24 cellular contexts compared by ENCODE assay signal in the genomic region with DNA sequence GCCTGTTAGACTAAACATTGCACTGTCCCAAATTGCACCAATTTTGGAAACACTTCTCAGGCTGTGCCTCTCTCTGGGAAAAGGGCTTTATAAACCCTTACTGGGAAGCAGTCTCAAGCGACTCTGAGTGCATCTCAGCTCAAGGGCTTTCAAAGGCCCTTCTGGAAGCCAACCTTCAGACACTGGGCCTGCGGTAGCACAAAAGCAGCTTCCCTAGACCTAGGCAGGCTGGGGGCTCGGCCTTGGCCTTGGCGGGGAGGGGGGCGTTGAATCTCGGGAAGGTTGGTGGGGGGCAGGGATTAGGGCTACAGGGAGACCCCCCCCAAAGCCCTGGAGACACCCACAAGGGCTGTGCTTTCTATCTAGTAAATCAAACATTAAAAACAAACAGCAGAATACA.
"Had no signal": no experiment of that assay in that cellular context is flagged by ENCODE, and none has a peak within 500 bp of the region (broad histone marks: within the 10 kb centered on the region; RNA-seq: fewer than 3 reads in every experiment).

No MANE protein-coding gene starts in this region.

- H3K9me3 ChIP-seq: vagina had no signal

- H3K4me3 ChIP-seq: vagina had no signal

- H3K36me3 Mint-ChIP-seq: brain; natural killer cell treated with Interleukin-12 subunit alpha and Interleukin-12 subunit beta and Interleukin-15 and Interleukin-18, amount 100 ng/mL, for 72 hours had no signal

- H3K9me3 Mint-ChIP-seq: activated CD4-positive, alpha-beta T cell treated with anti-CD3 and anti-CD28 coated beads, Interleukin-2, amount 10 ng/mL, durations not matched to agents 7 days and 5 days; dendritic cell treated with granulocyte-macrophage colony-stimulating factor and Interleukin-4, amounts not matched to agents 40 ng/mL and 50 ng/mL, for 4 days had no signal

- H3K27me3 ChIP-seq: foreskin keratinocyte, vagina had no signal

- H3K27me3 Mint-ChIP-seq: activated CD4-positive, alpha-beta T cell treated with anti-CD3 and anti-CD28 coated beads, Interleukin-2, amount 10 ng/mL, durations not matched to agents 7 days and 5 days; dendritic cell treated with granulocyte-macrophage colony-stimulating factor and Interleukin-4, amounts not matched to agents 40 ng/mL and 50 ng/mL, for 4 days; natural killer cell treated with Interleukin-12 subunit alpha and Interleukin-12 subunit beta and Interleukin-15 and Interleukin-18, amount 100 ng/mL, for 72 hours; stimulated activated naive CD8-positive, alpha-beta T cell treated with anti-CD3 and anti-CD28 coated beads, Interleukin-15, Interleukin-2, amounts not matched to agents 100 ng/mL and 50 ng/mL, for 24 hours had no signal

- H3K27ac ChIP-seq: foreskin keratinocyte, vagina, VCaP had no signal

- H3K4me3 Mint-ChIP-seq: activated CD4-positive, alpha-beta T cell treated with anti-CD3 and anti-CD28 coated beads, Interleukin-2, amount 10 ng/mL, durations not matched to agents 7 days and 5 days; activated CD8-positive, alpha-beta T cell treated with anti-CD3 and anti-CD28 coated beads, Interleukin-2, amount 10 ng/mL, durations not matched to agents 7 days and 5 days; activated naive CD8-positive, alpha-beta T cell treated with anti-CD3 and anti-CD28 coated beads, Interleukin-2, amount 50 U/mL, for 24 hours; activated T-helper 1 cell treated with anti-CD3 and anti-CD28 coated beads, Interleukin-12 subunit alpha, Interleukin-12 subunit beta, Interleukin-2, Interleukin-4 antibody, amounts not matched to agents 30 ng/mL and 10 ng/mL and 1 ng/mL, durations not matched to agents 14 hours and 24 hours and 36 hours; brain; dendritic cell treated with granulocyte-macrophage colony-stimulating factor and Interleukin-4, amounts not matched to agents 40 ng/mL and 50 ng/mL, for 4 days; natural killer cell treated with Interleukin-12 subunit alpha and Interleukin-12 subunit beta and Interleukin-15 and Interleukin-18, amount 100 ng/mL, for 72 hours; stimulated activated naive CD8-positive, alpha-beta T cell treated with anti-CD3 and anti-CD28 coated beads, Interleukin-15, Interleukin-2, amounts not matched to agents 100 ng/mL and 50 ng/mL, for 24 hours had no signal

- DNase-seq: activated CD4-positive, alpha-beta T cell treated with anti-CD3 and anti-CD28 coated beads, Interleukin-2, amount 10 ng/mL, durations not matched to agents 7 days and 5 days; activated CD4-positive, CD25-positive, alpha-beta regulatory T cell treated with anti-CD3 and anti-CD28 coated beads, Interleukin-2, amount 50 U/mL, for 72 hours; activated CD8-positive, alpha-beta T cell treated with anti-CD3 and anti-CD28 coated beads, Interleukin-2, amount 10 ng/mL, durations not matched to agents 7 days and 5 days; activated gamma-delta T cell; activated naive CD4-positive, alpha-beta T cell treated with anti-CD3 and anti-CD28 coated beads, Interleukin-2, amount 50 U/mL, for 16 hours; activated naive CD8-positive, alpha-beta T cell treated with anti-CD3 and anti-CD28 coated beads, Interleukin-2, amount 50 U/mL, for 24 hours; effector CD8-positive, alpha-beta T cell; foreskin keratinocyte; kidney; left ventricle myocardium superior; mammary epithelial cell; midbrain; nucleus accumbens; stimulated activated CD4-positive, alpha-beta T cell treated with anti-CD3 and anti-CD28 coated beads, Interleukin-12 subunit alpha, Interleukin-12 subunit beta, amount 100 ng/mL, for 4 hours; stimulated activated CD4-positive, alpha-beta T cell treated with anti-CD3 and anti-CD28 coated beads, Interleukin-4, amount 100 ng/mL, for 4 hours; trophoblast cell had no signal

- H3K4me1 Mint-ChIP-seq: activated CD4-positive, alpha-beta T cell treated with anti-CD3 and anti-CD28 coated beads, Interleukin-2, amount 10 ng/mL, durations not matched to agents 7 days and 5 days; activated naive CD8-positive, alpha-beta T cell treated with anti-CD3 and anti-CD28 coated beads, Interleukin-2, amount 50 U/mL, for 24 hours; brain had no signal

- ATAC-seq: activated CD8-positive, alpha-beta T cell treated with anti-CD3 and anti-CD28 coated beads, Interleukin-2, amount 10 ng/mL, durations not matched to agents 7 days and 5 days; activated naive CD8-positive, alpha-beta T cell treated with anti-CD3 and anti-CD28 coated beads, Interleukin-2, amount 50 U/mL, for 24 hours; foreskin keratinocyte; left ventricle myocardium superior; natural killer cell treated with Interleukin-12 subunit alpha and Interleukin-12 subunit beta and Interleukin-15 and Interleukin-18, amount 100 ng/mL, for 72 hours had no signal

- H3K4me1 ChIP-seq: foreskin keratinocyte, vagina had no signal

- H3K27ac Mint-ChIP-seq: activated CD4-positive, alpha-beta T cell treated with anti-CD3 and anti-CD28 coated beads, Interleukin-2, amount 10 ng/mL, durations not matched to agents 7 days and 5 days; activated CD8-positive, alpha-beta T cell treated with anti-CD3 and anti-CD28 coated beads, Interleukin-2, amount 10 ng/mL, durations not matched to agents 7 days and 5 days; activated naive CD8-positive, alpha-beta T cell treated with anti-CD3 and anti-CD28 coated beads, Interleukin-2, amount 50 U/mL, for 24 hours; activated T-helper 1 cell treated with anti-CD3 and anti-CD28 coated beads, Interleukin-12 subunit alpha, Interleukin-12 subunit beta, Interleukin-2, Interleukin-4 antibody, amounts not matched to agents 30 ng/mL and 10 ng/mL and 1 ng/mL, durations not matched to agents 14 hours and 24 hours and 36 hours; brain; dendritic cell treated with granulocyte-macrophage colony-stimulating factor and Interleukin-4, amounts not matched to agents 40 ng/mL and 50 ng/mL, for 4 days; natural killer cell treated with Interleukin-12 subunit alpha and Interleukin-12 subunit beta and Interleukin-15 and Interleukin-18, amount 100 ng/mL, for 72 hours; progenitor cell of endocrine pancreas; stimulated activated naive CD8-positive, alpha-beta T cell treated with anti-CD3 and anti-CD28 coated beads, Interleukin-15, Interleukin-2, amounts not matched to agents 100 ng/mL and 50 ng/mL, for 24 hours had no signal

- H3K36me3 ChIP-seq: vagina had no signal
